ENCODE assay signal across 21 cellular contexts in the genomic region with DNA sequence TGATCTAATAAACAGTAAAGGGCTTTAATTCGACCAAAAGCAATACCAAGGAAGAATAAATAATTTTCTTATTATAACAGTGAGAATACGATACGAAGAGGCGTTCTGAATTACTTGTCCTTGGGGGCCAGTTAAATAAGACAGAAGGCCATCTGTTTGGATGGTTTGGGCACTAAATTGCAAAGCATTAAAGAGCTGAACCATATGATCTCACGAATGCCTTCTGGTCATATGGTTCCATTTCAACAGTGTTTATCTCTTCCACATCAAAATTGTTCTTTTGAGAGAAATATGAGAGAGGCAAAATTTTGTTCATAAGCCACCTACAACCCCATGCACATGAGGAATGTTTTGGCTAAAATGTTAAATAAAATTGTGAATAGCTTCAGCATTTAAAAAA.
A peak's percentile ranks its signal among the peaks of the same experiment; 100 is the strongest.
DNase-seq lines count a peak whose midpoint lies in the region; ATAC-seq and TF ChIP-seq lines count a peak whose summit lies in the region.
"Had no signal": no experiment of that assay in that cellular context is flagged by ENCODE, and none has a peak within 500 bp of the region (broad histone marks: within the 10 kb centered on the region; RNA-seq: fewer than 3 reads in every experiment).

No MANE protein-coding gene starts in this region.

- no peak overlapping the region for H3K23ac ChIP-seq in mesendoderm (ENCODE audit: low read length)

- H3K4ac ChIP-seq in mesendoderm (ENCODE audit: low read depth, low read length): no peak overlapping the region

- no peak overlapping the region for H4K8ac ChIP-seq in mesendoderm (ENCODE audit: low read depth, low read length)

- H4K20me1 ChIP-seq in GM23338 (replicated peaks; ENCODE audit: insufficient read depth) (no peaks in the 10 kb centered on the region), OCI-LY7 (ENCODE audit: insufficient read depth, low read length) (no peaks in the 10 kb centered on the region)

- no peak overlapping the region for H2AFZ ChIP-seq in GM23338
- H2AFZ ChIP-seq in OCI-LY7 (ENCODE audit: low read length): no peak overlapping the region

- peak overlapping the region; percentile 67; the same call in 1 of the 2 replicates for H3K27ac Mint-ChIP-seq in GM23338
- H3K27ac Mint-ChIP-seq: CD4-positive, CD25-positive, alpha-beta regulatory T cell had no signal

- no peak for DNase-seq in GM23338 (ENCODE audit: low spot score)
- peak; percentile 32 for DNase-seq in NCI-H1694 treated with DMSO at 0.1 percent for 48 hours (lab: John Stamatoyannopoulos, UW)
- DNase-seq in NCI-H69 (lab: John Stamatoyannopoulos, UW): peak; percentile 93
- no peak for DNase-seq in mesendoderm
- DNase-seq in mucosa of gallbladder (ENCODE audit: low spot score): no peak
- no peak for DNase-seq in OCI-LY7 (ENCODE audit: low spot score)
- DNase-seq: Caco-2; CD4-positive, CD25-positive, alpha-beta regulatory T cell; DMS53; GDM1; Kasumi-1; NCI-H1417; NCI-H187 treated with DMSO at 0.1 percent for 48 hours; NCI-H2107; NCI-H2227 treated with DMSO at 0.1 percent for 48 hours; NCI-H526; NK-92 treated with Interleukin-12 subunit alpha and Interleukin-12 subunit beta, amount 100 ng/mL, for 24 hours; SIG-M5; T-helper 9 cell had no signal

- H3K4me1 ChIP-seq in GM23338 (ENCODE audit: insufficient read depth): peaks cover 49% of the 10 kb centered on the region
- no peaks in the 10 kb centered on the region for H3K4me1 ChIP-seq in mesendoderm (ENCODE audit: control insufficient read depth, low read depth, low read length)
- no peaks in the 10 kb centered on the region for H3K4me1 ChIP-seq in OCI-LY7 (ENCODE audit: insufficient read depth, low read length, poor library complexity, severe bottlenecking)
- H3K4me1 ChIP-seq: Caco-2 had no signal

- TF ChIP-seq CTCF in GM23338 (conservative IDR thresholded peaks at IDR 0.05; ENCODE audit: low read depth in 2 of 2): no peak
- no peak for TF ChIP-seq CTCF in OCI-LY7 (conservative IDR thresholded peaks at IDR 0.05; ENCODE audit: low read length)

- H3K9me3 ChIP-seq in OCI-LY7 (ENCODE audit: low read length): no peaks in the 10 kb centered on the region
- H3K9me3 ChIP-seq: Caco-2 had no signal

- POLR2A ChIA-PET in OCI-LY7 (lab: Charles Lee): interaction anchor here (0.7 to 1.8 kb wide), 2 partner anchors 32 to 56 kb away, joined by 3 to 4 read pairs; no protein-coding TSS in a partner anchor

- no peaks in the 10 kb centered on the region for H3K9me2 ChIP-seq in GM23338 (ENCODE audit: insufficient read depth)
- H3K9me2 ChIP-seq in OCI-LY7 (ENCODE audit: insufficient read depth, low read length): no peaks in the 10 kb centered on the region

- CTCF ChIA-PET in OCI-LY7 (lab: Charles Lee; ENCODE audit: unreplicated experiment): no interaction called here

- H3K79me1 ChIP-seq in mesendoderm (ENCODE audit: low read length): no peaks in the 10 kb centered on the region

- H3K4me2 ChIP-seq in GM23338 (peak overlapping the region; percentile 23; the same call in 1 of the 2 replicates), mesendoderm (ENCODE audit: low read length) (no peak overlapping the region), OCI-LY7 (ENCODE audit: low read length) (no peak overlapping the region)

- H3K4me3 Mint-ChIP-seq in GM23338: no peak overlapping the region
- H3K4me3 Mint-ChIP-seq: CD4-positive, CD25-positive, alpha-beta regulatory T cell had no signal

- H2AK5ac ChIP-seq in mesendoderm (ENCODE audit: low read length): no peak overlapping the region

- H3K79me2 ChIP-seq in GM23338 (replicated peaks; ENCODE audit: insufficient read depth) (no peaks in the 10 kb centered on the region), mesendoderm (ENCODE audit: control insufficient read depth, insufficient read depth, low read length) (no peaks in the 10 kb centered on the region), OCI-LY7 (ENCODE audit: insufficient read depth, low read depth, low read length) (no peaks in the 10 kb centered on the region)

- no TSS peak for BruUV-seq in OCI-LY7 (replicated peaks; lab: Mats Ljungman, UMichigan)

- H2BK5ac ChIP-seq in mesendoderm (ENCODE audit: low read length): peak overlapping the region; percentile 36

- intact Hi-C loops in OCI-LY7 (cut with micrococcal nuclease; ENCODE audit: unreplicated experiment): no loop called here

- no peaks in the 10 kb centered on the region for H3K9me3 Mint-ChIP-seq in GM23338

- no peaks in the 10 kb centered on the region for H3K36me3 ChIP-seq in GM23338 (ENCODE audit: insufficient read depth)
- H3K36me3 ChIP-seq in mesendoderm (ENCODE audit: control insufficient read depth, insufficient read depth, low read length): no peaks in the 10 kb centered on the region
- H3K36me3 ChIP-seq in OCI-LY7 (ENCODE audit: insufficient read depth, low read length): no peaks in the 10 kb centered on the region

- no CpG with 5 or more reads among the region's 5 CpGs for WGBS in mesendoderm (ENCODE audit: extremely low coverage, insufficient coverage, low lambda C conversion rate)

- H3K56ac ChIP-seq in mesendoderm (ENCODE audit: low read length): peak overlapping the region; percentile 9

- H3K4me1 Mint-ChIP-seq in GM23338: peaks cover 42% of the 10 kb centered on the region
- H3K4me1 Mint-ChIP-seq: CD4-positive, CD25-positive, alpha-beta regulatory T cell had no signal

- no peaks in the 10 kb centered on the region for H3K27me3 Mint-ChIP-seq in GM23338 (ENCODE audit: insufficient read depth, low read depth, poor library complexity)
- H3K27me3 Mint-ChIP-seq: CD4-positive, CD25-positive, alpha-beta regulatory T cell had no signal

- no peak overlapping the region for H4K5ac ChIP-seq in mesendoderm (ENCODE audit: low read length)

- H3F3A ChIP-seq in GM23338 (replicated peaks; ENCODE audit: low read depth): no peaks in the 10 kb centered on the region

- H3K4me3 ChIP-seq in GM23338 (no peak overlapping the region), mesendoderm (ENCODE audit: low read length) (no peak overlapping the region), OCI-LY7 (ENCODE audit: low read depth, low read length, poor library complexity, severe bottlenecking) (no peak overlapping the region)

- H3K18ac ChIP-seq in mesendoderm (ENCODE audit: low read length): peak overlapping the region; percentile 87

- H2BK15ac ChIP-seq in mesendoderm (replicated peaks; ENCODE audit: low read depth): no peak overlapping the region

- H3K36me3 Mint-ChIP-seq in GM23338 (ENCODE audit: low read depth): no peaks in the 10 kb centered on the region
- H3K36me3 Mint-ChIP-seq: CD4-positive, CD25-positive, alpha-beta regulatory T cell had no signal

- no peak overlapping the region for H3K9ac ChIP-seq in mesendoderm (ENCODE audit: low read length)

- H2BK120ac ChIP-seq in mesendoderm (ENCODE audit: low read depth, low read length): no peak overlapping the region

- ATAC-seq in GM23338 (no peak), GM21576 (IDR thresholded peaks at IDR 0.05; ENCODE audit: unreplicated experiment) (no peak)
- ATAC-seq: Panc1 had no signal

- H3K27me3 ChIP-seq in GM23338 (ENCODE audit: insufficient read depth) (no peaks in the 10 kb centered on the region), mesendoderm (ENCODE audit: insufficient read depth, low read length, poor library complexity) (no peaks in the 10 kb centered on the region)

- H3K27ac ChIP-seq in GM23338 (ENCODE audit: low read depth) (peak overlapping the region; percentile 86), mesendoderm (ENCODE audit: low read depth, low read length) (peak overlapping the region; percentile 63), OCI-LY7 (ENCODE audit: low read depth, low read length, poor library complexity, severe bottlenecking) (no peak overlapping the region)

TF ChIP-seq in GM23338, 12 proteins besides CTCF, POLR2A, EP300 and RAD21 (continues in another document):
- TF ChIP-seq STAT1 (IDR thresholded peaks at IDR 0.05; ENCODE audit: unreplicated experiment): no peak
- TF ChIP-seq EZH2phosphoT487 (IDR thresholded peaks at IDR 0.05; ENCODE audit: unreplicated experiment): no peak
- TF ChIP-seq JUNB (IDR thresholded peaks at IDR 0.05; ENCODE audit: unreplicated experiment): no peak
- no peak for TF ChIP-seq CREB1 (CRISPR knock-in tag; IDR thresholded peaks at IDR 0.05; ENCODE audit: low read depth)
- no peak for TF ChIP-seq ETS1 (IDR thresholded peaks at IDR 0.05)
- no peak for TF ChIP-seq NANOG (IDR thresholded peaks at IDR 0.05; ENCODE audit: borderline replicate concordance)
- TF ChIP-seq POLR2AphosphoS5 (IDR thresholded peaks at IDR 0.05; ENCODE audit: low read depth): no peak

Comparison
In these comparisons a context has a peak if more than half of its experiments do, and no peak if none do; other contexts are left out.
1. DNase-seq: peak in NCI-H1694 treated with DMSO at 0.1 percent for 48 hours (single experiment) and NCI-H69 (single experiment); none in GM23338 (single experiment), mesendoderm (single experiment), mucosa of gallbladder (single experiment) and OCI-LY7 (single experiment).